Comparison of ENCODE assay signal across 8 cellular contexts in genomic region chr19:10544753-10545251, GRCh38. TPM values are rescaled to one million over a fixed set of nuclear protein-coding genes. Genes with fewer than 3 reads are reported as not detected.
DNase-seq lines count a peak whose midpoint lies in the region; ATAC-seq and TF ChIP-seq lines count a peak whose summit lies in the region.

No MANE protein-coding gene starts in this region.

- H3K27ac Mint-ChIP-seq in progenitor cell of endocrine pancreas = peak overlapping the region; percentile 56

- H3K4me1 Mint-ChIP-seq in progenitor cell of endocrine pancreas (ENCODE audit: low read depth) = peaks cover 4% of the 10 kb centered on the region

- no peaks in the 10 kb centered on the region for H3K9me3 Mint-ChIP-seq in progenitor cell of endocrine pancreas (ENCODE audit: low read depth)

- H3K27me3 Mint-ChIP-seq in progenitor cell of endocrine pancreas = no peaks in the 10 kb centered on the region

- peak overlapping the region; percentile 88; the same call in 1 of the 2 replicates for H3K9ac ChIP-seq in ES-I3 (ENCODE audit: low read depth, low read length)

- H3K4me3 Mint-ChIP-seq in progenitor cell of endocrine pancreas (ENCODE audit: low read depth) = peak overlapping the region; percentile 82

- TF ChIP-seq CTCF in esophagus squamous epithelium (IDR thresholded peaks at IDR 0.05) (no peak), progenitor cell of endocrine pancreas (IDR thresholded peaks at IDR 0.05; ENCODE audit: unreplicated experiment) (no peak)

- H3K4me1 ChIP-seq in ES-I3 (ENCODE audit: insufficient read depth, low read length) (peaks cover 2% of the 10 kb centered on the region; the same call in 1 of the 2 replicates), SJSA1 (replicated peaks) (peaks cover 12% of the 10 kb centered on the region), esophagus squamous epithelium (peaks cover 17 to 52% (median 20%) of the 10 kb centered on the region in 3 donors)

- 0 to 49% methylated on average over 1 to 14 of the region's 23 CpGs for WGBS in esophagus squamous epithelium, 2 donors

- ATAC-seq in HG02623 (IDR thresholded peaks at IDR 0.05; ENCODE audit: unreplicated experiment) = no peak

- DNase-seq in SJSA1 (ENCODE audit: low read depth in 1 of 2, low spot score in 2 of 2) (no peak), esophagus squamous epithelium (lab: John Stamatoyannopoulos, UW) (no peak), progenitor cell of endocrine pancreas (ENCODE audit: low spot score, unreplicated experiment) (no peak), cerebellum (ENCODE audit: low spot score) (no peak), LoVo (ENCODE audit: low spot score) (no peak)
- no peak for DNase-seq in stimulated activated CD4-positive, alpha-beta T cell treated with anti-CD3 and anti-CD28 coated beads, Interleukin-4, amount 100 ng/mL, for 24 hours

- H3K36me3 Mint-ChIP-seq in progenitor cell of endocrine pancreas (ENCODE audit: insufficient read depth) = peaks cover 2% of the 10 kb centered on the region

- intact Hi-C loops in esophagus squamous epithelium (cut with DNase I) = no loop called here

- no peak for TF ChIP-seq POLR2A in esophagus squamous epithelium (IDR thresholded peaks at IDR 0.05)

- H3K4me3 ChIP-seq in SJSA1 (peak overlapping the region; percentile 100), esophagus squamous epithelium (peak overlapping the region; percentile 82 to 96 (median 91))

- H3K27me3 ChIP-seq in SJSA1 (replicated peaks) = no peaks in the 10 kb centered on the region
- no peaks in the 10 kb centered on the region for H3K27me3 ChIP-seq in esophagus squamous epithelium

- H3K36me3 ChIP-seq in ES-I3 (ENCODE audit: insufficient read depth, low read length) (0 out of 2 replicates have a peak, but pooled peaks cover 3% of the 10 kb centered on the region), SJSA1 (peaks cover 31% of the 10 kb centered on the region), esophagus squamous epithelium (peaks cover 6 to 45% (median 20%) of the 10 kb centered on the region in 3 donors)

- no peaks in the 10 kb centered on the region for H3K9me3 ChIP-seq in ES-I3 (ENCODE audit: control insufficient read depth, insufficient read depth, low read length)
- H3K9me3 ChIP-seq in SJSA1 (replicated peaks) = 0 out of 2 replicates have a peak, but pooled peaks cover 6% of the 10 kb centered on the region
- no peaks in the 10 kb centered on the region for H3K9me3 ChIP-seq in esophagus squamous epithelium

- no peak overlapping the region for H3K27ac ChIP-seq in SJSA1
- peak overlapping the region; percentile 86 to 98 (median 96) for H3K27ac ChIP-seq in esophagus squamous epithelium

RNA-seq across cellular contexts. Expression of gene ATG4D, which starts 1.1 kb away (rescaled TPM):
- 39.2 and 39.4 TPM in 2 replicates for total RNA-seq in SJSA1 (2014; rRNA removed; shearing (Covaris generic))
- 10 to 100 TPM; 46.5 to 59.3 (median 51.4) TPM for total RNA-seq in esophagus squamous epithelium
- total RNA-seq in progenitor cell of endocrine pancreas = 44.9 and 52.6 TPM in 2 replicates
- total RNA-seq in cerebellum = 10.3 TPM

RNA-seq across cellular contexts. Expression of gene KRI1, which starts 21.0 kb away (rescaled TPM):
- 15.2 and 19.2 TPM in 2 replicates for total RNA-seq in SJSA1 (2014; rRNA removed; shearing (Covaris generic))
- total RNA-seq in esophagus squamous epithelium = 10 to 100 TPM; 18.2 to 30.3 (median 23.9) TPM
- total RNA-seq in progenitor cell of endocrine pancreas = 32.1 and 35.0 TPM in 2 replicates
- total RNA-seq in cerebellum = 5.9 TPM

RNA-seq across cellular contexts. Expression of gene CDKN2D, which starts 24.0 kb away (rescaled TPM):
- total RNA-seq in SJSA1 (2014; rRNA removed; shearing (Covaris generic)) = 28.1 and 36.6 TPM in 2 replicates
- 10 to 100 TPM in 1 of 4 donors, 1 to 10 TPM in 3; 5.1 to 14.4 (median 6.2) TPM for total RNA-seq in esophagus squamous epithelium
- 4.2 and 5.0 TPM in 2 replicates for total RNA-seq in progenitor cell of endocrine pancreas
- 38.2 TPM for total RNA-seq in cerebellum

RNA-seq across cellular contexts. Expression of gene S1PR5, which starts 27.6 kb away (rescaled TPM):
- 0.05 TPM in 1 of 2 replicates, not detected in the other for total RNA-seq in SJSA1 (2014; rRNA removed; shearing (Covaris generic))
- total RNA-seq in esophagus squamous epithelium (10 to 100 TPM in 3 of 4 donors, 1 to 10 TPM in 1; 8.9 to 27.2 (median 16.3) TPM), progenitor cell of endocrine pancreas (not detected in 2 replicates), cerebellum (0.18 TPM)

RNA-seq across cellular contexts. Expression of gene KEAP1, which starts 41.6 kb away (rescaled TPM):
- 49.8 and 74.1 TPM in 2 replicates for total RNA-seq in SJSA1 (2014; rRNA removed; shearing (Covaris generic))
- 10 to 100 TPM; 66.2 to 86.9 (median 76.4) TPM for total RNA-seq in esophagus squamous epithelium
- total RNA-seq in progenitor cell of endocrine pancreas = 64.7 and 76.6 TPM in 2 replicates
- 26.9 TPM for total RNA-seq in cerebellum
